In genomic region chr18:3661989-3662388, GRCh38 we compare ENCODE assay signal across 16 cellular contexts.
DNase-seq lines count a peak whose midpoint lies in the region; ATAC-seq, FAIRE-seq and TF ChIP-seq lines count a peak whose summit lies in the region.
"Had no signal": no experiment of that assay in that cellular context is flagged by ENCODE, and none has a peak within 500 bp of the region (broad histone marks: within the 10 kb centered on the region; RNA-seq: fewer than 3 reads in every experiment).

No MANE protein-coding gene starts in this region.

- TF ChIP-seq POLR2A in GM12878 (IDR thresholded peaks at IDR 0.05; ENCODE audit: low read depth, low read length): no peak

- TF ChIP-seq EP300 in GM12878 (IDR thresholded peaks at IDR 0.05; ENCODE audit: borderline replicate concordance in 1 of 2, control insufficient read depth in 1 of 2, low read depth in 2 of 2, low read length in 2 of 2): no peak

- no TSS peak for BruUV-seq in GM12878 (replicated peaks; lab: Mats Ljungman, UMichigan)

- no peak overlapping the region for H2AFZ ChIP-seq in OCI-LY1 (ENCODE audit: low read length)
- no peak overlapping the region for H2AFZ ChIP-seq in GM12878 (ENCODE audit: control insufficient read depth, low read depth, low read length)
- H2AFZ ChIP-seq: GM23338 had no signal

- H3K27me3 Mint-ChIP-seq in activated T-cell treated with anti-CD3 and anti-CD28 coated beads, Interleukin-2, amount 50 U/mL, for 72 hours (ENCODE audit: low read depth): no peaks in the 10 kb centered on the region
- H3K27me3 Mint-ChIP-seq: B cell had no signal

- no peak overlapping the region for H3K4me3 Mint-ChIP-seq in activated T-cell treated with anti-CD3 and anti-CD28 coated beads, Interleukin-2, amount 50 U/mL, for 72 hours
- H3K4me3 Mint-ChIP-seq: CD4-positive, alpha-beta memory T cell; GM23338; H9 had no signal

- H3K9me3 Mint-ChIP-seq in activated T-cell treated with anti-CD3 and anti-CD28 coated beads, Interleukin-2, amount 50 U/mL, for 72 hours: peaks cover 0 to 2% of the 10 kb centered on the region in 2 donors
- H3K9me3 Mint-ChIP-seq: CD4-positive, alpha-beta memory T cell had no signal

- H3K9me2 ChIP-seq in OCI-LY1 (ENCODE audit: low read depth, low read length): no peaks in the 10 kb centered on the region

- H3K9ac ChIP-seq in OCI-LY1 (ENCODE audit: low read length) (no peak overlapping the region), GM12878 (ENCODE audit: control insufficient read depth, insufficient read depth, low read length) (no peak overlapping the region)

- H3K36me3 ChIP-seq in OCI-LY1 (ENCODE audit: insufficient read depth, low read length): no peaks in the 10 kb centered on the region
- no peaks in the 10 kb centered on the region for H3K36me3 ChIP-seq in GM12878 (ENCODE audit: control insufficient read depth in 2 of 2, insufficient read depth in 2 of 2, low read length in 1 of 2)
- H3K36me3 ChIP-seq in neutrophil: no peaks in the 10 kb centered on the region

- peaks cover 44% of the 10 kb centered on the region for H3K4me1 Mint-ChIP-seq in activated T-cell treated with anti-CD3 and anti-CD28 coated beads, Interleukin-2, amount 50 U/mL, for 72 hours (ENCODE audit: low read depth)

- CTCF ChIA-PET in GM12878 (lab: Yijun Ruan, JAX): interaction anchor here (0.6 to 10.1 kb wide), 5 partner anchors 45 to 386 kb away, joined by 3 to 204 read pairs (median 5); no protein-coding TSS in a partner anchor

- SMC1A ChIA-PET in GM12878 (lab: Charles Lee; ENCODE audit: uncharacterized antibody, unreplicated experiment): interaction anchor here (0.7 to 3.1 kb wide), 9 partner anchors 12 to 381 kb away, joined by 3 to 15 read pairs (median 5); no protein-coding TSS in a partner anchor

- peaks cover 7 to 10% of the 10 kb centered on the region in 2 donors for H3K36me3 Mint-ChIP-seq in activated T-cell treated with anti-CD3 and anti-CD28 coated beads, Interleukin-2, amount 50 U/mL, for 72 hours (ENCODE audit: insufficient read depth in 2 of 2)
- H3K36me3 Mint-ChIP-seq: CD4-positive, alpha-beta memory T cell had no signal

- POLR2A ChIA-PET in GM12878 (lab: Charles Lee): interaction anchor here (1.2 to 1.3 kb wide), 2 partner anchors 58 to 136 kb away, joined by 3 to 4 read pairs; no protein-coding TSS in a partner anchor

- TF ChIP-seq RAD21 in GM12878 (IDR thresholded peaks at IDR 0.05; ENCODE audit: insufficient read depth, low read depth, low read length): no peak

- ATAC-seq in activated T-cell treated with anti-CD3 and anti-CD28 coated beads, Interleukin-2, amount 50 U/mL, for 72 hours (replicated peaks in 1 of 2): peak; percentile 53 to 64
- no peak for ATAC-seq in GM12878
- ATAC-seq in HG03521 (IDR thresholded peaks at IDR 0.05; ENCODE audit: unreplicated experiment): no peak
- ATAC-seq in HG02571 (IDR thresholded peaks at IDR 0.05; ENCODE audit: unreplicated experiment): no peak
- ATAC-seq: GM23338 had no signal

- H3K4me1 ChIP-seq in OCI-LY1 (ENCODE audit: insufficient read depth, low read length, severe bottlenecking) (peaks cover 38% of the 10 kb centered on the region), GM12878 (ENCODE audit: control insufficient read depth, insufficient read depth, low read length) (peaks cover 8% of the 10 kb centered on the region), neutrophil (ENCODE audit: control insufficient read depth in 1 of 2, insufficient read depth in 1 of 2, low read depth in 1 of 2, low read length in 1 of 2) (peaks cover 49 to 50% of the 10 kb centered on the region in 2 experiments)

- DNase-seq in activated T-cell treated with anti-CD3 and anti-CD28 coated beads, Interleukin-2, amount 50 U/mL, for 72 hours: no peak
- DNase-seq in activated T-cell treated with anti-CD3 and anti-CD28 coated beads for 4 hours (no peak), GM12878 (ENCODE audit: low read depth, low spot score) (no peak), mucosa of gallbladder (ENCODE audit: low spot score) (no peak)
- DNase-seq: CD4-positive, alpha-beta memory T cell; DMS153; DMS79 treated with DMSO at 0.1 percent for 48 hours; GF-D8 had no signal

- H3K4me3 ChIP-seq in OCI-LY1 (ENCODE audit: low read depth, low read length, poor library complexity, severe bottlenecking) (no peak overlapping the region), GM12878 (no peak overlapping the region), neutrophil (ENCODE audit: low read depth in 1 of 2, low read length in 1 of 2) (peak overlapping the region in 1 of 2 experiments; percentile 31)
- H3K4me3 ChIP-seq: GM23338 had no signal

- H3K27ac ChIP-seq in OCI-LY1 (ENCODE audit: low read depth, low read length, poor library complexity, severe bottlenecking) (peak overlapping the region; percentile 75), GM12878 (ENCODE audit: control insufficient read depth, insufficient read depth) (no peak overlapping the region), neutrophil (peak overlapping the region; percentile 91)

- no peak overlapping the region for H3K27ac Mint-ChIP-seq in activated T-cell treated with anti-CD3 and anti-CD28 coated beads, Interleukin-2, amount 50 U/mL, for 72 hours

- no peaks in the 10 kb centered on the region for H3K79me2 ChIP-seq in OCI-LY1 (ENCODE audit: insufficient read depth, low read length)
- no peaks in the 10 kb centered on the region for H3K79me2 ChIP-seq in GM12878 (ENCODE audit: control insufficient read depth, insufficient read depth, low read length)

- WGBS in GM12878 (ENCODE audit: insufficient coverage, insufficient replicate concordance, low lambda C conversion rate, missing lambda C conversion rate): 0% methylated on average over 1 of the region's 1 CpG

- in situ Hi-C loops in GM12878 (cut with MboI): no loop called here

- no peaks in the 10 kb centered on the region for H3F3A ChIP-seq in OCI-LY1 (ENCODE audit: insufficient read depth, low read length)

- H3K4me2 ChIP-seq in OCI-LY1 (ENCODE audit: low read length): no peak overlapping the region
- H3K4me2 ChIP-seq in GM12878 (ENCODE audit: control insufficient read depth, insufficient read depth): no peak overlapping the region
- H3K4me2 ChIP-seq: GM23338 had no signal

- H3K27me3 ChIP-seq in OCI-LY1 (ENCODE audit: insufficient read depth, low read length) (no peaks in the 10 kb centered on the region), GM12878 (replicated peaks in 1 of 2; ENCODE audit: control insufficient read depth in 2 of 2, insufficient read depth in 2 of 2, low read length in 1 of 2) (no peaks in the 10 kb centered on the region), neutrophil (no peaks in the 10 kb centered on the region)

- H4K20me1 ChIP-seq in OCI-LY1 (ENCODE audit: insufficient read depth, low read length) (no peaks in the 10 kb centered on the region), GM12878 (ENCODE audit: control insufficient read depth, insufficient read depth) (no peaks in the 10 kb centered on the region)

- intact Hi-C loops in GM12878 (cut with micrococcal nuclease; ENCODE audit: unreplicated experiment): no loop called here

- no peak for FAIRE-seq in GM12878 (lab: Jason Lieb, UNC)
- FAIRE-seq: GM18507 had no signal

- no peak for TF ChIP-seq CTCF in OCI-LY1 (IDR thresholded peaks at IDR 0.05; ENCODE audit: low read length)
- TF ChIP-seq CTCF in GM12878 (IDR thresholded peaks at IDR 0.05 in 2 of 3, conservative IDR thresholded peaks at IDR 0.05 in 1 of 3; ENCODE audit: control insufficient read depth in 2 of 3, extremely low read depth in 1 of 3, insufficient read depth in 1 of 3, low read depth in 3 of 3, low read length in 3 of 3): no peak
- no peak for TF ChIP-seq CTCF in neutrophil (IDR thresholded peaks at IDR 0.05)

- RAD21 ChIA-PET in GM12878 (lab: Charles Lee; ENCODE audit: unreplicated experiment): interaction anchor here (0.8 to 1.8 kb wide), 5 partner anchors 29 to 209 kb away, joined by 3 to 14 read pairs (median 7); no protein-coding TSS in a partner anchor

- H3K9me3 ChIP-seq in OCI-LY1 (ENCODE audit: low read length) (no peaks in the 10 kb centered on the region), GM12878 (replicated peaks; ENCODE audit: control insufficient read depth, insufficient read depth, low read length) (no peaks in the 10 kb centered on the region; the same call in 2 of the 3 replicates), neutrophil (no peaks in the 10 kb centered on the region)

TF ChIP-seq in GM12878, 131 proteins besides CTCF, POLR2A, EP300 and RAD21:
- TF ChIP-seq HDAC2 (IDR thresholded peaks at IDR 0.05) (no peak), JUNB (IDR thresholded peaks at IDR 0.05) (0 out of 2 replicates have a peak, but pooled peaks have one; percentile 28), FOXM1 (IDR thresholded peaks at IDR 0.05; ENCODE audit: low read depth, low read length) (no peak)

Comparison
In these comparisons a context has a peak if more than half of its experiments do, and no peak if none do; other contexts are left out.
1. ATAC-seq: peak in activated T-cell treated with anti-CD3 and anti-CD28 coated beads, Interleukin-2, amount 50 U/mL, for 72 hours (2 of 2); none in GM12878 (single experiment), HG03521 (single experiment) and HG02571 (single experiment).